ENCODE assay signal across 21 cellular contexts in the genomic region with DNA sequence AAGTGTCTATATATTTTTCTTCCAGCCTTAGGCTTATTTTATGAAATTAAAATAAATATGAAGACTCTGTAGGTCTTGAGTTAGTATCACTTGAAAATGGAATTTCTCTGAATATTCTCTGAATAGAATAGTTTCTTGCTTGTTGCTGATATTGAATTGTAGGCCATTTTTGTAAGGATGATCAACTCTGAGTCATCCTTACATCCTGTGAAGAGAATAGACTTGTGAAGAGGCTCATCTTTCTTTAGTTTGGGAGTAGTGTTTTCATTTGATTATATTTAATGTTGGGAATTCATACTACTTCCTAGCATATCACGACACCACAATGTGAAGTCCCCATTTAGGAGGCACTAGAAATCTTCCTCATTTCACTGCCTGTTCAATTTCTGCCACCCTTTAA. TPM values are rescaled to one million over a fixed set of nuclear protein-coding genes. Genes with fewer than 3 reads are reported as not detected.
"Had no signal": no experiment of that assay in that cellular context is flagged by ENCODE, and none has a peak within 500 bp of the region (broad histone marks: within the 10 kb centered on the region; RNA-seq: fewer than 3 reads in every experiment).

No MANE protein-coding gene starts in this region.

- H3K27ac ChIP-seq: body of pancreas, dorsolateral prefrontal cortex, lower lobe of right lung, sigmoid colon, thoracic aorta, upper lobe of right lung had no signal

- ATAC-seq: activated CD4-positive, alpha-beta T cell treated with anti-CD3 and anti-CD28 coated beads for 36 hours; activated T-helper 17 cell treated with anti-CD3 and anti-CD28 coated beads, Interleukin-2, amount 50 U/mL, for 72 hours; body of pancreas; lower lobe of right lung; upper lobe of right lung; WTC11 had no signal

- H3K9me3 ChIP-seq: body of pancreas, lower lobe of right lung, sigmoid colon, thoracic aorta, upper lobe of right lung had no signal

- H3K36me3 ChIP-seq: lower lobe of right lung, sigmoid colon, spleen, thoracic aorta, upper lobe of right lung had no signal

- H3K4me3 ChIP-seq: body of pancreas, dorsolateral prefrontal cortex, lower lobe of right lung, sigmoid colon, spleen, thoracic aorta, upper lobe of right lung had no signal

- H3K27me3 ChIP-seq: body of pancreas, sigmoid colon, spleen had no signal

- FAIRE-seq: colon, islet of Langerhans had no signal

- DNase-seq: activated CD4-positive, alpha-beta T cell treated with anti-CD3 and anti-CD28 coated beads for 36 hours; activated CD4-positive, alpha-beta T cell treated with anti-CD3 and anti-CD28 coated beads, Interleukin-2, amount 50 U/mL, for 48 hours; activated naive CD4-positive, alpha-beta T cell; body of pancreas; central memory CD4-positive, alpha-beta T cell; dorsolateral prefrontal cortex; endodermal cell; lower lobe of right lung; nephron progenitor cell; nucleus accumbens; sigmoid colon; spleen; stimulated activated CD4-positive, alpha-beta T cell treated with anti-CD3 and anti-CD28 coated beads, Interleukin-4, amount 100 ng/mL, for 4 hours; stimulated activated naive B cell treated with anti-CD40 and anti-IgM and Interleukin-4, amounts not matched to agents 10 μg/mL and 1 μg/mL and 100 μg/mL, for 72 hours; upper lobe of right lung had no signal

RNA-seq across cellular contexts. Expression of gene CD1D, which starts 27.5 kb away (rescaled TPM):
- total RNA-seq: activated T-helper 17 cell treated with anti-CD3 and anti-CD28 coated beads, Interleukin-2, amount 50 U/mL, for 72 hours; T-helper 2 cell treated with Interferon-gamma antibody and Interleukin-4, amounts not matched to agents 100 ng/mL and 5 ng/mL, for 36 hours had no signal
